Comparison of ENCODE assay signal across 8 cellular contexts in the genomic region with DNA sequence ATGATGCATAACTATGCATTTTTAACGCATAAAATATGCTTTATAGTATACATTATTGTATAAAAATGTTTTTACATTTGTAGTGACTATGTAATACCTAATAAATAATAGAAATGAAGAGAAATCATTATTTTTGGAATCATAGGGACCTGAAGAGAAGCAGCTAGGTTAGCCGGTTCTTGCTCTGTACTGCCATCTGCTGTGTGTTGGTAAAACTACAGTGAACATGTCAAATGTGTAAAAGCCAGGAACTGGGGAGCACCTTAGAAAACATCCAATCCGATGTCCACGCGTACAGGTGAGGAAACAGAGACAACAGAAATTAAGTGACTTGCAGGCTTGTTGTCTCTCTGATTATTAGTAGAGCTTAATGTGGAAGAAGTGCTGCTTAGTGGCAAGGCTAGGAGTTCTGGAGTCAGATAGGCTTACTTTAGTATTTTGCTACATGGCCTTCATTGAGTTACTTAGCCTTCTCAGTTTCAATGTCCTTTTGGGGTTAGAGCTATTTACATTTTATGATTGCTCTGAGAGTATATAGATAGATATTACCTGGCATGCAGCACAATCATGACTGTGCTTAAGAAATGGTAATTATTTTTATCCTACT.
A peak's percentile ranks its signal among the peaks of the same experiment; 100 is the strongest.
DNase-seq lines count a peak whose midpoint lies in the region; ATAC-seq and TF ChIP-seq lines count a peak whose summit lies in the region.

No MANE protein-coding gene starts in this region.

- intact Hi-C loops in natural killer cell (cut with micrococcal nuclease) (loop anchor here (5.0 kb wide), 1 partner anchor 296 kb away; no protein-coding TSS in a partner anchor), esophagus squamous epithelium (cut with DNase I) (no loop called here)

- H3K27me3 ChIP-seq in esophagus squamous epithelium = no peaks in the 10 kb centered on the region

- no peaks in the 10 kb centered on the region for H3K4me1 Mint-ChIP-seq in natural killer cell
- no peaks in the 10 kb centered on the region for H3K4me1 Mint-ChIP-seq in natural killer cell treated with Interleukin-12 subunit alpha and Interleukin-12 subunit beta and Interleukin-15 and Interleukin-18, amount 100 ng/mL, for 72 hours (ENCODE audit: low read depth in 2 of 2)

- H3K36me3 Mint-ChIP-seq in natural killer cell = no peaks in the 10 kb centered on the region
- no peaks in the 10 kb centered on the region for H3K36me3 Mint-ChIP-seq in natural killer cell treated with Interleukin-12 subunit alpha and Interleukin-12 subunit beta and Interleukin-15 and Interleukin-18, amount 100 ng/mL, for 72 hours

- H3K4me1 ChIP-seq in esophagus squamous epithelium = no peaks in the 10 kb centered on the region

- H3K4me3 ChIP-seq in esophagus squamous epithelium = no peak overlapping the region

- no peak overlapping the region for H3K4me3 Mint-ChIP-seq in natural killer cell
- H3K4me3 Mint-ChIP-seq in natural killer cell treated with Interleukin-12 subunit alpha and Interleukin-12 subunit beta and Interleukin-15 and Interleukin-18, amount 100 ng/mL, for 72 hours = no peak overlapping the region

- WGBS in esophagus squamous epithelium, 2 donors = 7 to 15% methylated on average over 5 of the region's 5 CpGs

- peaks cover 4 to 6% of the 10 kb centered on the region in 2 donors for H3K27me3 Mint-ChIP-seq in natural killer cell (ENCODE audit: low read depth in 2 of 2)
- peaks cover 0 to 26% of the 10 kb centered on the region in 2 donors for H3K27me3 Mint-ChIP-seq in natural killer cell treated with Interleukin-12 subunit alpha and Interleukin-12 subunit beta and Interleukin-15 and Interleukin-18, amount 100 ng/mL, for 72 hours

- peak; percentile 54 for TF ChIP-seq CTCF in natural killer cell (IDR thresholded peaks at IDR 0.05)
- TF ChIP-seq CTCF in VCaP (conservative IDR thresholded peaks at IDR 0.05) = peak; percentile 84
- peak in 5 of 6 experiments; percentile 32 to 60 (median 53) for TF ChIP-seq CTCF in esophagus squamous epithelium (IDR thresholded peaks at IDR 0.05)

- DNase-seq in natural killer cell (no peak), NCI-H146 treated with DMSO at 0.1 percent for 48 hours (lab: John Stamatoyannopoulos, UW; ENCODE audit: unreplicated experiment) (peak; percentile 44), esophagus squamous epithelium (lab: John Stamatoyannopoulos, UW) (no peak), occipital lobe (lab: John Stamatoyannopoulos, UW) (peak; percentile 9)
- DNase-seq in natural killer cell treated with Interleukin-12 subunit alpha and Interleukin-12 subunit beta and Interleukin-15 and Interleukin-18, amount 100 ng/mL, for 72 hours (ENCODE audit: low spot score) = no peak
- DNase-seq in NK-92 treated with Interleukin-12 subunit alpha and Interleukin-12 subunit beta, amount 100 ng/mL, for 24 hours (lab: John Stamatoyannopoulos, UW) = no peak

- no peaks in the 10 kb centered on the region for H3K9me3 ChIP-seq in esophagus squamous epithelium

- TF ChIP-seq POLR2A in esophagus squamous epithelium (IDR thresholded peaks at IDR 0.05) = no peak

- H3K27ac ChIP-seq in VCaP (no peak overlapping the region), esophagus squamous epithelium (no peak overlapping the region)

- ATAC-seq in natural killer cell (peak in 2 of 3 donors; percentile 39 to 65), HG02610 (IDR thresholded peaks at IDR 0.05; ENCODE audit: unreplicated experiment) (peak; percentile 59)
- no peak for ATAC-seq in natural killer cell treated with Interleukin-12 subunit alpha and Interleukin-12 subunit beta and Interleukin-15 and Interleukin-18, amount 100 ng/mL, for 72 hours

- no peaks in the 10 kb centered on the region for H3K36me3 ChIP-seq in esophagus squamous epithelium

- H3K9me3 Mint-ChIP-seq in natural killer cell = no peaks in the 10 kb centered on the region
- H3K9me3 Mint-ChIP-seq in natural killer cell treated with Interleukin-12 subunit alpha and Interleukin-12 subunit beta and Interleukin-15 and Interleukin-18, amount 100 ng/mL, for 72 hours = no peaks in the 10 kb centered on the region

- no peak overlapping the region for H3K27ac Mint-ChIP-seq in natural killer cell
- H3K27ac Mint-ChIP-seq in natural killer cell treated with Interleukin-12 subunit alpha and Interleukin-12 subunit beta and Interleukin-15 and Interleukin-18, amount 100 ng/mL, for 72 hours = no peak overlapping the region

Comparison
In these comparisons a context has a peak if more than half of its experiments do, and no peak if none do; other contexts are left out.
1. ATAC-seq: peak in natural killer cell (2 of 3) and HG02610 (single experiment); none in natural killer cell treated with Interleukin-12 subunit alpha and Interleukin-12 subunit beta and Interleukin-15 and Interleukin-18, amount 100 ng/mL, for 72 hours (0 of 2).
2. DNase-seq: peak in NCI-H146 treated with DMSO at 0.1 percent for 48 hours (single experiment) and occipital lobe (single experiment); none in natural killer cell (single experiment), natural killer cell treated with Interleukin-12 subunit alpha and Interleukin-12 subunit beta and Interleukin-15 and Interleukin-18, amount 100 ng/mL, for 72 hours (single experiment), esophagus squamous epithelium (single experiment) and NK-92 treated with Interleukin-12 subunit alpha and Interleukin-12 subunit beta, amount 100 ng/mL, for 24 hours (single experiment).
3. Peak in every context shown above with its lines, with median percentiles within 50 percentile points of each other: CTCF ChIP-seq.